In the genomic region with DNA sequence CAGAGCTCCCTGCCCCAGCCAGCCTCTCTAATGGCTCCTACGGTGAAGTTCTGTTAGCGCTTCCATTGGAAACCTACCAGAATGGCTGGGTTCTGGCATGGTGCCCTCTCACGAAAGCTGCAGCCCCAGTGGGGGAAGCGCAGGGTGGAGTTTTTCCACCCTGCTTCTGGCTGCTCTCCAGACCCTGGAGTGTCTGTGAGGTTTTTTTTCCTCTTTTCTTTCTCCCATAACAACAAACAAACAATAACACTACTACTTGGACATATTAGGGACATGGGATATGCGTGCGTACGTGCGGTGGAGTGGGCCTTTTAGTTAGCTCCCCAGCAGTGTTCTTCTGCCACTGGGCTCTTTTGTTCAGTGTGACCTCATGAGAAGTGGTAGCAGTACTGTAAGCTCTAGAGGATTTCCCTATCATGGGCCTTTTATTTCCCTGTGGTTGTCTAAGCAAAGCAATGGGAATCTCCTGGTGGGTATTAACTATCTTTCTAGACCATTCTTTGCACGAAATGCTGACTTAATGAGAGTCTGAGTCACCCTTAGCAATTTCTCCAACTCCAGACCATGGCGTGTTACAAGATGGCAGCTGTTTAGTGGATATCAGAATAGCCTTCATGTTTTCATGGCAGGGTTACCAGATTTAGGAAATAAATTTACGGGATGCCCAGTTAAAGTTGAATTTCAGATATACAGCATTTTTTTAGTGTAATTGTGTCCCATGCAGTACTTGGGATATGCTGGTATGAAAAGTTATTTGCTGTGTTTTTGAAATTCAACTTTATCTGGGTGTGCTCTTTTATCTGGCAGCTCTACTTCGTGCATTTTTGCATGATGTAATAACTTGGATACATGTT, we compare ENCODE assay signal across 8 cellular contexts.
A peak's percentile ranks its signal among the peaks of the same experiment; 100 is the strongest.
DNase-seq lines count a peak whose midpoint lies in the region; ATAC-seq, FAIRE-seq and TF ChIP-seq lines count a peak whose summit lies in the region.

No MANE protein-coding gene starts in this region.

- TF ChIP-seq CTCF in astrocyte (IDR thresholded peaks at IDR 0.05; ENCODE audit: insufficient read depth, low read depth, low read length) (no peak), kidney (IDR thresholded peaks at IDR 0.05; ENCODE audit: borderline replicate concordance, extremely low read depth, insufficient read depth) (no peak), thoracic aorta (IDR thresholded peaks at IDR 0.05) (no peak)

- H2AFZ ChIP-seq in astrocyte (ENCODE audit: low read depth, low read length): no peak overlapping the region

- intact Hi-C loops in kidney (cut with DNase I): no loop called here

- peak overlapping the region; percentile 96 for H3K27ac ChIP-seq in astrocyte (ENCODE audit: low read depth, low read length)
- H3K27ac ChIP-seq in kidney (ENCODE audit: low read depth in 2 of 2, low read length in 2 of 2): peak overlapping the region; percentile 71 to 84
- peak overlapping the region; percentile 82 to 85 for H3K27ac ChIP-seq in thoracic aorta

- H3K4me1 ChIP-seq in astrocyte (ENCODE audit: insufficient read depth, low read length) (peaks cover 58% of the 10 kb centered on the region), kidney (ENCODE audit: control insufficient read depth in 1 of 2, insufficient read depth in 1 of 2, low read depth in 1 of 2, low read length in 2 of 2) (peaks cover 5 to 12% of the 10 kb centered on the region in 2 donors), thoracic aorta (ENCODE audit: control insufficient read depth in 1 of 2, low read depth in 2 of 2) (peaks cover 41 to 63% of the 10 kb centered on the region in 2 donors)

- FAIRE-seq in astrocyte (lab: Jason Lieb, UNC) (peak; percentile 34), kidney (lab: Jason Lieb, UNC) (no peak)

- no peak overlapping the region for H3K4me3 Mint-ChIP-seq in astrocyte (ENCODE audit: unreplicated experiment)

- no peaks in the 10 kb centered on the region for H3K9me3 ChIP-seq in astrocyte (ENCODE audit: insufficient read depth, low read depth, low read length)
- H3K9me3 ChIP-seq in kidney (ENCODE audit: control insufficient read depth in 1 of 2, low read length in 2 of 2): no peaks in the 10 kb centered on the region
- H3K9me3 ChIP-seq in thoracic aorta: no peaks in the 10 kb centered on the region

- DNase-seq in M059J (ENCODE audit: low read depth) (peak; percentile 99), astrocyte (ENCODE audit: low read depth) (peak; percentile 98), kidney (peak; percentile 91), thoracic aorta (ENCODE audit: low spot score) (no peak), GDM1 (lab: John Stamatoyannopoulos, UW) (no peak)

- no peaks in the 10 kb centered on the region for H3K27me3 Mint-ChIP-seq in astrocyte (ENCODE audit: low read depth, unreplicated experiment)

- peaks cover 2% of the 10 kb centered on the region for H3K9me3 Mint-ChIP-seq in astrocyte (ENCODE audit: unreplicated experiment)

- H3K9ac ChIP-seq in astrocyte (ENCODE audit: low read length) (peak overlapping the region; percentile 78), kidney (ENCODE audit: low read length in 2 of 2) (no peak overlapping the region)

- H3K27ac Mint-ChIP-seq in astrocyte (ENCODE audit: unreplicated experiment): peak overlapping the region; percentile 96

- peaks cover 67% of the 10 kb centered on the region for H3K4me1 Mint-ChIP-seq in astrocyte (ENCODE audit: low read depth, unreplicated experiment)

- peak overlapping the region; percentile 73 for H3K4me2 ChIP-seq in astrocyte (ENCODE audit: low read length)

- H3K27me3 ChIP-seq in astrocyte (ENCODE audit: insufficient read depth, low read length): no peaks in the 10 kb centered on the region
- no peaks in the 10 kb centered on the region for H3K27me3 ChIP-seq in thoracic aorta (replicated peaks; ENCODE audit: insufficient read depth)

- peaks cover 4% of the 10 kb centered on the region for H4K20me1 ChIP-seq in astrocyte (ENCODE audit: insufficient read depth, low read length)

- H3K79me2 ChIP-seq in astrocyte (ENCODE audit: insufficient read depth, low read length): peaks cover 84% of the 10 kb centered on the region

- H3K36me3 ChIP-seq in astrocyte (ENCODE audit: insufficient read depth, low read length) (no peaks in the 10 kb centered on the region), kidney (ENCODE audit: control insufficient read depth in 1 of 2, insufficient read depth in 2 of 2, low read length in 2 of 2) (no peaks in the 10 kb centered on the region), thoracic aorta (no peaks in the 10 kb centered on the region)

- peaks cover 9% of the 10 kb centered on the region for H3K36me3 Mint-ChIP-seq in astrocyte (ENCODE audit: low read depth, unreplicated experiment)

- ATAC-seq in thoracic aorta (ENCODE audit: insufficient number of reproducible peaks, low FRiP score, low read depth) (peak; percentile 73), GM18511 (IDR thresholded peaks at IDR 0.05; ENCODE audit: unreplicated experiment) (no peak), GM21390 (IDR thresholded peaks at IDR 0.05; ENCODE audit: unreplicated experiment) (no peak), HG03442 (IDR thresholded peaks at IDR 0.05; ENCODE audit: unreplicated experiment) (no peak)

- H3K4me3 ChIP-seq in astrocyte (ENCODE audit: insufficient read depth, low read depth, low read length) (peak overlapping the region; percentile 6), kidney (ENCODE audit: low read length in 2 of 2) (peak overlapping the region; percentile 43 to 47), thoracic aorta (peak overlapping the region; percentile 37)

Comparison
In these comparisons a context has a peak if more than half of its experiments do, and no peak if none do; other contexts are left out.
1. DNase-seq: peak in M059J (single experiment), astrocyte (single experiment) and kidney (single experiment); none in thoracic aorta (single experiment) and GDM1 (single experiment).
2. Peak in every context shown above with its lines, with median percentiles within 50 percentile points of each other: H3K27ac ChIP-seq and H3K4me3 ChIP-seq.